8 cellular contexts compared by ENCODE assay signal in the genomic region with DNA sequence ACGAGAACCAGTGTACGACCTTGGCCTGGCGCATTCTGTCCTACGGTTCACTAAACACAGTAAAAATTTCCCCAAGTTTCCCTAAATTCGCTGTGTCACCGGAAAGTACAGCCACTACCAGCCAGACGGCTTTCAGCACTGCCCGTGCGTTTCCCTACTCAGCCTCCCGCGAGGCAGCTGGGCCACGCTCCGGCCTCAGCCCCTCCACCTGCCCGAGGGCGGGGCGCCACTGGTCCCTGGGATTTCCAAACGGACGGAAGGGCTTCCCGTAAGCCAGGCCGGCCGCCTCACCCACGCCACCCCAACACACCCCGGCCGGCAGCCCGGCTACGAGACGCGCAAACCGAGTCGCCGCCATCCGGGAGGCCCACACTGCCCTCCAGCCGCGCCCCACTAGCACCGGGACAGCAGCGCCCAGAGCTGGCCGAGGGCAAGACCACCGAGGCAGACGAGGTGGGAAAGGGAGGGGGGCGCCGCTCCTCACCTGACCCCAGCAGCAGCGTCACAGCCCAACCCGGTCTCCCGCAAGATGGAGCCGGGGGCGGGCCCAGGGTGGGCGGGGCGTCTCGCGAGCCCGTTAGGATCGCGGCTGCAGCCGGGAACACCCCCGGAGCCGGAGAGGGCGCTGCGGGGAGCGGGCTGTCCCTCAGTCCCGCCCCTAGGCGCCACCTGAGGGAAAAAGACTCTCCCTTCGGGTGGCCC. TPM values are rescaled to one million over a fixed set of nuclear protein-coding genes. Genes with fewer than 3 reads are reported as not detected.
DNase-seq lines count a peak whose midpoint lies in the region; ATAC-seq and TF ChIP-seq lines count a peak whose summit lies in the region.

A gene (minus strand): TSS at position 531 of the 702 bp plus-strand sequence. CDS start 13,202 bp downstream, outside the sequence.

- peak; percentile 33 for TF ChIP-seq CTCF in colonic mucosa (IDR thresholded peaks at IDR 0.05)

- H3K36me3 ChIP-seq in BLaER1 treated with 17β-estradiol and CSF1 and Interleukin-3, amounts not matched to agents 10 nM and 100 nM = peaks cover 0 to 16% (median 14%) of the 10 kb centered on the region in 11 experiments; a peak in 11 of 22 replicates
- H3K36me3 ChIP-seq in colonic mucosa = no peaks in the 10 kb centered on the region

- H3K4me3 ChIP-seq in BLaER1 treated with 17β-estradiol and CSF1 and Interleukin-3, amounts not matched to agents 10 nM and 100 nM = peak within 1 kb of the TSS; percentile 78 to 98 (median 90)
- H3K4me3 ChIP-seq in colonic mucosa = peak within 1 kb of the TSS; percentile 72

- H3K27ac ChIP-seq in BLaER1 treated with 17β-estradiol and CSF1 and Interleukin-3, amounts not matched to agents 10 nM and 100 nM = peak within 1 kb of the TSS; percentile 84 to 98 (median 94)
- peak within 1 kb of the TSS; percentile 95 for H3K27ac ChIP-seq in colonic mucosa

- peak; percentile 95 for DNase-seq in GM19238 (ENCODE audit: insufficient read length, low spot score)
- DNase-seq in NCI-H526 (lab: John Stamatoyannopoulos, UW) = peak; percentile 60 to 92
- peak; percentile 97 for DNase-seq in activated CD4-positive, alpha-beta T cell treated with anti-CD3 and anti-CD28 coated beads for 48 hours
- peak; percentile 97 for DNase-seq in colonic mucosa
- DNase-seq in left colon = peak; percentile 95 to 98
- DNase-seq in stimulated activated CD4-positive, alpha-beta T cell treated with anti-CD3 and anti-CD28 coated beads, Interleukin-1b, Interleukin-23, amount 100 ng/mL, for 4 hours (ENCODE audit: low read depth in 2 of 2) = peak; percentile 89 to 98

- H3K9ac ChIP-seq in BLaER1 treated with 17β-estradiol and CSF1 and Interleukin-3, amounts not matched to agents 10 nM and 100 nM = peak within 1 kb of the TSS; percentile 89 to 99 (median 96)
- H3K9ac ChIP-seq in colonic mucosa (ENCODE audit: low read depth in 2 of 2, low read length in 2 of 2) = peak within 1 kb of the TSS; percentile 65 to 84

- peaks cover 17 to 44% (median 25%) of the 10 kb centered on the region in 10 experiments for H3K4me1 ChIP-seq in BLaER1 treated with 17β-estradiol and CSF1 and Interleukin-3, amounts not matched to agents 10 nM and 100 nM
- no peaks in the 10 kb centered on the region for H3K4me1 ChIP-seq in colonic mucosa

- no peaks in the 10 kb centered on the region for H3K27me3 ChIP-seq in BLaER1 treated with 17β-estradiol and CSF1 and Interleukin-3, amounts not matched to agents 10 nM and 100 nM
- H3K27me3 ChIP-seq in colonic mucosa = no peaks in the 10 kb centered on the region

- 0 out of 22 replicates have a peak, but pooled peaks cover 0 to 3% (median 0%) of the 10 kb centered on the region in 11 experiments for H3K9me3 ChIP-seq in BLaER1 treated with 17β-estradiol and CSF1 and Interleukin-3, amounts not matched to agents 10 nM and 100 nM (replicated peaks in 1 of 11)
- no peaks in the 10 kb centered on the region for H3K9me3 ChIP-seq in colonic mucosa

- peak; percentile 87 for ATAC-seq in HG03439 (IDR thresholded peaks at IDR 0.05; ENCODE audit: unreplicated experiment)
- peak; percentile 91 for ATAC-seq in left colon

- peak within 1 kb of the TSS; percentile 88 to 100 (median 94) for H3K4me2 ChIP-seq in BLaER1 treated with 17β-estradiol and CSF1 and Interleukin-3, amounts not matched to agents 10 nM and 100 nM

- intact Hi-C loops in colonic mucosa (cut with DNase I) (no loop called here), left colon (cut with DNase I, micrococcal nuclease) (no loop called here)

- H4K20me1 ChIP-seq in BLaER1 treated with 17β-estradiol and CSF1 and Interleukin-3, amounts not matched to agents 10 nM and 100 nM = peaks cover 13 to 43% (median 29%) of the 10 kb centered on the region in 11 experiments; a peak in 19 of 22 replicates

RNA-seq across cellular contexts. Expression of the gene that starts here (rescaled TPM):
- total RNA-seq in colonic mucosa (100 to 1,000 TPM; 120 to 133 TPM), left colon (100 to 1,000 TPM in 1 of 2 donors, 10 to 100 TPM in 1; 97.5 to 114 TPM)

Comparison
In these comparisons a context has a peak if more than half of its experiments do, and no peak if none do; other contexts are left out.
1. Peak in every context shown above with its lines: DNase-seq, ATAC-seq, H3K4me3 ChIP-seq and H3K27ac ChIP-seq.